1 cellular context compared by ENCODE assay signal in the genomic region with DNA sequence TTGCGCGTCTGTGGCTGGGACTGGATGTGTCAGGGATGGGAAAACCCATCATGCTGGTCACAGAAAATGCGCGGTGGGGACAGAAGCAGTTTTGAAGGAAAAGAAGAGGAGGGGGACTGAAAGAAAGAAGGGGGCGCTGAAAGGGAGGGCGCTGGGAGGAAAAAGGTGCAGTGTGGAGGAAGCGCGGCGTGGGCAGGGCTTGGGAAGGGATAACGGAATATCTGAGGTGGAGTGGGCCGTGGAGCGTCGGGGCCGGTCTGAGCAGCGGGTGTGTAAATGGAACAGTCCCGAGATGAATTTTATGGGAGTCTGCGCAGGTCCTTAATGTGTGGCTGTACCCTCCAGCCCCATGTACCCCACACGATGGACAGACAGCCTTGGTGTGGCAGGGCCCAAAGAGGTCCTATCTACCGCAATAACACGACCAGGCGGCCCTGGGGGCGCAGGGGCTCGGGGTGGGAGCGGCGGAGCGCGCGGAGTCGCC.
A peak's percentile ranks its signal among the peaks of the same experiment; 100 is the strongest.
TF ChIP-seq lines count a peak whose summit lies in the region.

No MANE protein-coding gene starts in this region.

TF ChIP-seq in K562, 482 proteins besides CTCF, POLR2A, EP300 and RAD21 (continued from another document and continues in another):
- TF ChIP-seq, protein P1, sequence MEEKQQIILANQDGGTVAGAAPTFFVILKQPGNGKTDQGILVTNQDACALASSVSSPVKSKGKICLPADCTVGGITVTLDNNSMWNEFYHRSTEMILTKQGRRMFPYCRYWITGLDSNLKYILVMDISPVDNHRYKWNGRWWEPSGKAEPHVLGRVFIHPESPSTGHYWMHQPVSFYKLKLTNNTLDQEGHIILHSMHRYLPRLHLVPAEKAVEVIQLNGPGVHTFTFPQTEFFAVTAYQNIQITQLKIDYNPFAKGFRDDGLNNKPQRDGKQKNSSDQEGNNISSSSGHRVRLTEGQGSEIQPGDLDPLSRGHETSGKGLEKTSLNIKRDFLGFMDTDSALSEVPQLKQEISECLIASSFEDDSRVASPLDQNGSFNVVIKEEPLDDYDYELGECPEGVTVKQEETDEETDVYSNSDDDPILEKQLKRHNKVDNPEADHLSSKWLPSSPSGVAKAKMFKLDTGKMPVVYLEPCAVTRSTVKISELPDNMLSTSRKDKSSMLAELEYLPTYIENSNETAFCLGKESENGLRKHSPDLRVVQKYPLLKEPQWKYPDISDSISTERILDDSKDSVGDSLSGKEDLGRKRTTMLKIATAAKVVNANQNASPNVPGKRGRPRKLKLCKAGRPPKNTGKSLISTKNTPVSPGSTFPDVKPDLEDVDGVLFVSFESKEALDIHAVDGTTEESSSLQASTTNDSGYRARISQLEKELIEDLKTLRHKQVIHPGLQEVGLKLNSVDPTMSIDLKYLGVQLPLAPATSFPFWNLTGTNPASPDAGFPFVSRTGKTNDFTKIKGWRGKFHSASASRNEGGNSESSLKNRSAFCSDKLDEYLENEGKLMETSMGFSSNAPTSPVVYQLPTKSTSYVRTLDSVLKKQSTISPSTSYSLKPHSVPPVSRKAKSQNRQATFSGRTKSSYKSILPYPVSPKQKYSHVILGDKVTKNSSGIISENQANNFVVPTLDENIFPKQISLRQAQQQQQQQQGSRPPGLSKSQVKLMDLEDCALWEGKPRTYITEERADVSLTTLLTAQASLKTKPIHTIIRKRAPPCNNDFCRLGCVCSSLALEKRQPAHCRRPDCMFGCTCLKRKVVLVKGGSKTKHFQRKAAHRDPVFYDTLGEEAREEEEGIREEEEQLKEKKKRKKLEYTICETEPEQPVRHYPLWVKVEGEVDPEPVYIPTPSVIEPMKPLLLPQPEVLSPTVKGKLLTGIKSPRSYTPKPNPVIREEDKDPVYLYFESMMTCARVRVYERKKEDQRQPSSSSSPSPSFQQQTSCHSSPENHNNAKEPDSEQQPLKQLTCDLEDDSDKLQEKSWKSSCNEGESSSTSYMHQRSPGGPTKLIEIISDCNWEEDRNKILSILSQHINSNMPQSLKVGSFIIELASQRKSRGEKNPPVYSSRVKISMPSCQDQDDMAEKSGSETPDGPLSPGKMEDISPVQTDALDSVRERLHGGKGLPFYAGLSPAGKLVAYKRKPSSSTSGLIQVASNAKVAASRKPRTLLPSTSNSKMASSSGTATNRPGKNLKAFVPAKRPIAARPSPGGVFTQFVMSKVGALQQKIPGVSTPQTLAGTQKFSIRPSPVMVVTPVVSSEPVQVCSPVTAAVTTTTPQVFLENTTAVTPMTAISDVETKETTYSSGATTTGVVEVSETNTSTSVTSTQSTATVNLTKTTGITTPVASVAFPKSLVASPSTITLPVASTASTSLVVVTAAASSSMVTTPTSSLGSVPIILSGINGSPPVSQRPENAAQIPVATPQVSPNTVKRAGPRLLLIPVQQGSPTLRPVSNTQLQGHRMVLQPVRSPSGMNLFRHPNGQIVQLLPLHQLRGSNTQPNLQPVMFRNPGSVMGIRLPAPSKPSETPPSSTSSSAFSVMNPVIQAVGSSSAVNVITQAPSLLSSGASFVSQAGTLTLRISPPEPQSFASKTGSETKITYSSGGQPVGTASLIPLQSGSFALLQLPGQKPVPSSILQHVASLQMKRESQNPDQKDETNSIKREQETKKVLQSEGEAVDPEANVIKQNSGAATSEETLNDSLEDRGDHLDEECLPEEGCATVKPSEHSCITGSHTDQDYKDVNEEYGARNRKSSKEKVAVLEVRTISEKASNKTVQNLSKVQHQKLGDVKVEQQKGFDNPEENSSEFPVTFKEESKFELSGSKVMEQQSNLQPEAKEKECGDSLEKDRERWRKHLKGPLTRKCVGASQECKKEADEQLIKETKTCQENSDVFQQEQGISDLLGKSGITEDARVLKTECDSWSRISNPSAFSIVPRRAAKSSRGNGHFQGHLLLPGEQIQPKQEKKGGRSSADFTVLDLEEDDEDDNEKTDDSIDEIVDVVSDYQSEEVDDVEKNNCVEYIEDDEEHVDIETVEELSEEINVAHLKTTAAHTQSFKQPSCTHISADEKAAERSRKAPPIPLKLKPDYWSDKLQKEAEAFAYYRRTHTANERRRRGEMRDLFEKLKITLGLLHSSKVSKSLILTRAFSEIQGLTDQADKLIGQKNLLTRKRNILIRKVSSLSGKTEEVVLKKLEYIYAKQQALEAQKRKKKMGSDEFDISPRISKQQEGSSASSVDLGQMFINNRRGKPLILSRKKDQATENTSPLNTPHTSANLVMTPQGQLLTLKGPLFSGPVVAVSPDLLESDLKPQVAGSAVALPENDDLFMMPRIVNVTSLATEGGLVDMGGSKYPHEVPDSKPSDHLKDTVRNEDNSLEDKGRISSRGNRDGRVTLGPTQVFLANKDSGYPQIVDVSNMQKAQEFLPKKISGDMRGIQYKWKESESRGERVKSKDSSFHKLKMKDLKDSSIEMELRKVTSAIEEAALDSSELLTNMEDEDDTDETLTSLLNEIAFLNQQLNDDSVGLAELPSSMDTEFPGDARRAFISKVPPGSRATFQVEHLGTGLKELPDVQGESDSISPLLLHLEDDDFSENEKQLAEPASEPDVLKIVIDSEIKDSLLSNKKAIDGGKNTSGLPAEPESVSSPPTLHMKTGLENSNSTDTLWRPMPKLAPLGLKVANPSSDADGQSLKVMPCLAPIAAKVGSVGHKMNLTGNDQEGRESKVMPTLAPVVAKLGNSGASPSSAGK (IDR thresholded peaks at IDR 0.05), result no peak
- TF ChIP-seq, protein P2, sequence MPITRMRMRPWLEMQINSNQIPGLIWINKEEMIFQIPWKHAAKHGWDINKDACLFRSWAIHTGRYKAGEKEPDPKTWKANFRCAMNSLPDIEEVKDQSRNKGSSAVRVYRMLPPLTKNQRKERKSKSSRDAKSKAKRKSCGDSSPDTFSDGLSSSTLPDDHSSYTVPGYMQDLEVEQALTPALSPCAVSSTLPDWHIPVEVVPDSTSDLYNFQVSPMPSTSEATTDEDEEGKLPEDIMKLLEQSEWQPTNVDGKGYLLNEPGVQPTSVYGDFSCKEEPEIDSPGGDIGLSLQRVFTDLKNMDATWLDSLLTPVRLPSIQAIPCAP (CRISPR knock-in tag; IDR thresholded peaks at IDR 0.05; ENCODE audit: borderline replicate concordance), result no peak
- TF ChIP-seq ZNF324 (CRISPR knock-in tag; IDR thresholded peaks at IDR 0.05), result no peak
- no peak for TF ChIP-seq HNRNPUL1 (IDR thresholded peaks at IDR 0.05; ENCODE audit: low read length)
- TF ChIP-seq PHB2 (IDR thresholded peaks at IDR 0.05; ENCODE audit: low read depth), result no peak
- TF ChIP-seq GATA2 (CRISPR knock-in tag; IDR thresholded peaks at IDR 0.05), result no peak
- TF ChIP-seq DDX20 (tag; IDR thresholded peaks at IDR 0.05; ENCODE audit: low read depth), result no peak
- TF ChIP-seq ZNF76 (CRISPR knock-in tag; IDR thresholded peaks at IDR 0.05; ENCODE audit: borderline replicate concordance), result no peak
- TF ChIP-seq ZNF347 (CRISPR knock-in tag; IDR thresholded peaks at IDR 0.05; ENCODE audit: low read depth), result no peak
- no peak for TF ChIP-seq HOXB6 (CRISPR knock-in tag; IDR thresholded peaks at IDR 0.05; ENCODE audit: borderline replicate concordance)
- TF ChIP-seq, protein P3, sequence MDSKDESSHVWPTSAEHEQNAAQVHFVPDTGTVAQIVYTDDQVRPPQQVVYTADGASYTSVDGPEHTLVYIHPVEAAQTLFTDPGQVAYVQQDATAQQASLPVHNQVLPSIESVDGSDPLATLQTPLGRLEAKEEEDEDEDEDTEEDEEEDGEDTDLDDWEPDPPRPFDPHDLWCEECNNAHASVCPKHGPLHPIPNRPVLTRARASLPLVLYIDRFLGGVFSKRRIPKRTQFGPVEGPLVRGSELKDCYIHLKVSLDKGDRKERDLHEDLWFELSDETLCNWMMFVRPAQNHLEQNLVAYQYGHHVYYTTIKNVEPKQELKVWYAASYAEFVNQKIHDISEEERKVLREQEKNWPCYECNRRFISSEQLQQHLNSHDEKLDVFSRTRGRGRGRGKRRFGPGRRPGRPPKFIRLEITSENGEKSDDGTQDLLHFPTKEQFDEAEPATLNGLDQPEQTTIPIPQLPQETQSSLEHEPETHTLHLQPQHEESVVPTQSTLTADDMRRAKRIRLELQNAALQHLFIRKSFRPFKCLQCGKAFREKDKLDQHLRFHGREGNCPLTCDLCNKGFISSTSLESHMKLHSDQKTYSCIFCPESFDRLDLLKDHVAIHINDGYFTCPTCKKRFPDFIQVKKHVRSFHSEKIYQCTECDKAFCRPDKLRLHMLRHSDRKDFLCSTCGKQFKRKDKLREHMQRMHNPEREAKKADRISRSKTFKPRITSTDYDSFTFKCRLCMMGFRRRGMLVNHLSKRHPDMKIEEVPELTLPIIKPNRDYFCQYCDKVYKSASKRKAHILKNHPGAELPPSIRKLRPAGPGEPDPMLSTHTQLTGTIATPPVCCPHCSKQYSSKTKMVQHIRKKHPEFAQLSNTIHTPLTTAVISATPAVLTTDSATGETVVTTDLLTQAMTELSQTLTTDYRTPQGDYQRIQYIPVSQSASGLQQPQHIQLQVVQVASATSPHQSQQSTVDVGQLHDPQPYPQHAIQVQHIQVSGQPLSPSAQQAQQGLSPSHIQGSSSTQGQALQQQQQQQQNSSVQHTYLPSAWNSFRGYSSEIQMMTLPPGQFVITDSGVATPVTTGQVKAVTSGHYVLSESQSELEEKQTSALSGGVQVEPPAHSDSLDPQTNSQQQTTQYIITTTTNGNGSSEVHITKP (IDR thresholded peaks at IDR 0.05; ENCODE audit: partially characterized antibody), result peak; percentile 96
- TF ChIP-seq ZBTB17 (CRISPR knock-in tag; IDR thresholded peaks at IDR 0.05), result no peak
- TF ChIP-seq CTBP1 (IDR thresholded peaks at IDR 0.05; ENCODE audit: borderline replicate concordance), result no peak
- TF ChIP-seq CBFA2T3 (IDR thresholded peaks at IDR 0.05), result no peak
- TF ChIP-seq MBD2 (IDR thresholded peaks at IDR 0.05; ENCODE audit: borderline replicate concordance, low read depth), result no peak
- no peak for TF ChIP-seq ZEB2 (IDR thresholded peaks at IDR 0.05)
- TF ChIP-seq SMC3 (conservative IDR thresholded peaks at IDR 0.05; ENCODE audit: insufficient read depth, low read depth, low read length), result no peak
- TF ChIP-seq HDAC1 (IDR thresholded peaks at IDR 0.05), result peak in 1 of 2 experiments; percentile 38; a peak in 1 of 4 replicates
- TF ChIP-seq ETV6 (IDR thresholded peaks at IDR 0.05; ENCODE audit: borderline replicate concordance in 1 of 2, low read depth in 2 of 2, low read length in 1 of 2), result no peak
- no peak for TF ChIP-seq ETV6 (CRISPR knock-in tag; IDR thresholded peaks at IDR 0.05; ENCODE audit: borderline replicate concordance)
- no peak for TF ChIP-seq NEUROD1 (IDR thresholded peaks at IDR 0.05; ENCODE audit: borderline replicate concordance, low read depth, low read length, partially characterized antibody)
- no peak for TF ChIP-seq FOXA3 (CRISPR knock-in tag; conservative IDR thresholded peaks at IDR 0.05 in 1 of 2, IDR thresholded peaks at IDR 0.05 in 1 of 2)
- TF ChIP-seq KLF6 (CRISPR knock-in tag; IDR thresholded peaks at IDR 0.05; ENCODE audit: borderline replicate concordance), result no peak
- no peak for TF ChIP-seq ZFP36 (IDR thresholded peaks at IDR 0.05; ENCODE audit: low read depth, low read length, partially characterized antibody)
- no peak for TF ChIP-seq CBX2 (IDR thresholded peaks at IDR 0.05; ENCODE audit: insufficient read depth, low read length, poor library complexity, severe bottlenecking)
- no peak for TF ChIP-seq ZNF444 (CRISPR knock-in tag; IDR thresholded peaks at IDR 0.05)
- no peak for TF ChIP-seq PCBP2 (IDR thresholded peaks at IDR 0.05; ENCODE audit: low read depth, low read length, poor library complexity, severe bottlenecking)
- no peak for TF ChIP-seq CSDE1 (IDR thresholded peaks at IDR 0.05)
- TF ChIP-seq, protein P4, sequence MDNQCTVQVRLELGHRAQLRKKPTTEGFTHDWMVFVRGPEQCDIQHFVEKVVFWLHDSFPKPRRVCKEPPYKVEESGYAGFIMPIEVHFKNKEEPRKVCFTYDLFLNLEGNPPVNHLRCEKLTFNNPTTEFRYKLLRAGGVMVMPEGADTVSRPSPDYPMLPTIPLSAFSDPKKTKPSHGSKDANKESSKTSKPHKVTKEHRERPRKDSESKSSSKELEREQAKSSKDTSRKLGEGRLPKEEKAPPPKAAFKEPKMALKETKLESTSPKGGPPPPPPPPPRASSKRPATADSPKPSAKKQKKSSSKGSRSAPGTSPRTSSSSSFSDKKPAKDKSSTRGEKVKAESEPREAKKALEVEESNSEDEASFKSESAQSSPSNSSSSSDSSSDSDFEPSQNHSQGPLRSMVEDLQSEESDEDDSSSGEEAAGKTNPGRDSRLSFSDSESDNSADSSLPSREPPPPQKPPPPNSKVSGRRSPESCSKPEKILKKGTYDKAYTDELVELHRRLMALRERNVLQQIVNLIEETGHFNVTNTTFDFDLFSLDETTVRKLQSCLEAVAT (IDR thresholded peaks at IDR 0.05), result peak in 1 of 2 experiments; percentile 58; a peak in 2 of 4 replicates
- TF ChIP-seq STAT5B (CRISPR knock-in tag; IDR thresholded peaks at IDR 0.05), result no peak
